Comparison of ENCODE assay signal across 12 cellular contexts in genomic region chr3:5731100-5731499, GRCh38.
DNase-seq lines count a peak whose midpoint lies in the region; ATAC-seq and TF ChIP-seq lines count a peak whose summit lies in the region.
"Had no signal": no experiment of that assay in that cellular context is flagged by ENCODE, and none has a peak within 500 bp of the region (broad histone marks: within the 10 kb centered on the region; RNA-seq: fewer than 3 reads in every experiment).

No MANE protein-coding gene starts in this region.

- no peaks in the 10 kb centered on the region for H3K36me3 ChIP-seq in DOHH2 (ENCODE audit: control insufficient read depth, low read length)
- H3K36me3 ChIP-seq in HCT116 (ENCODE audit: control insufficient read depth in 1 of 2, insufficient read depth in 2 of 2, low read length in 2 of 2): no peaks in the 10 kb centered on the region
- no peaks in the 10 kb centered on the region for H3K36me3 ChIP-seq in OCI-LY3 (replicated peaks; ENCODE audit: low read depth, low read length)
- no peaks in the 10 kb centered on the region for H3K36me3 ChIP-seq in liver (ENCODE audit: control insufficient read depth in 4 of 4, insufficient read depth in 3 of 4, low read depth in 1 of 4, low read length in 3 of 4)
- H3K36me3 ChIP-seq: thyroid gland had no signal

- no peaks in the 10 kb centered on the region for H3K27me3 Mint-ChIP-seq in Calu3 (ENCODE audit: unreplicated experiment)
- H3K27me3 Mint-ChIP-seq: activated T-cell treated with anti-CD3 and anti-CD28 coated beads, Interleukin-2, amount 50 U/mL, for 24 hours had no signal

- no peaks in the 10 kb centered on the region for H3K36me3 Mint-ChIP-seq in Calu3 (ENCODE audit: insufficient read depth, unreplicated experiment)

- H3K4me3 Mint-ChIP-seq in Calu3 (ENCODE audit: low read depth, unreplicated experiment): no peak overlapping the region
- H3K4me3 Mint-ChIP-seq: activated T-cell treated with anti-CD3 and anti-CD28 coated beads, Interleukin-2, amount 50 U/mL, for 24 hours had no signal

- H3K4me2 ChIP-seq in DOHH2 (ENCODE audit: low read length) (no peak overlapping the region), HCT116 (ENCODE audit: low read length) (no peak overlapping the region), OCI-LY3 (ENCODE audit: low read length) (no peak overlapping the region)

- TF ChIP-seq CTCF in DOHH2 (IDR thresholded peaks at IDR 0.05; ENCODE audit: low read depth, low read length, poor library complexity, severe bottlenecking): peak; percentile 27
- peak; percentile 56 to 70 (median 61); a peak in 5 of 6 replicates for TF ChIP-seq CTCF in HCT116 (IDR thresholded peaks at IDR 0.05 in 2 of 3, conservative IDR thresholded peaks at IDR 0.05 in 1 of 3; ENCODE audit: borderline replicate concordance in 1 of 3, insufficient read depth in 1 of 3, low read depth in 2 of 3, low read length in 2 of 3)
- TF ChIP-seq CTCF in OCI-LY3 (IDR thresholded peaks at IDR 0.05; ENCODE audit: low read depth, low read length): peak; percentile 77
- peak; percentile 19 for TF ChIP-seq CTCF in liver (IDR thresholded peaks at IDR 0.05; ENCODE audit: low read depth, low read length, missing input control)
- TF ChIP-seq CTCF in Calu3 (IDR thresholded peaks at IDR 0.05; ENCODE audit: unreplicated experiment): no peak

- H3K9ac ChIP-seq in HCT116 (ENCODE audit: low read length): no peak overlapping the region
- no peak overlapping the region for H3K9ac ChIP-seq in OCI-LY3 (ENCODE audit: low read length)
- no peak overlapping the region for H3K9ac ChIP-seq in liver (ENCODE audit: low read depth in 1 of 2, low read length in 2 of 2)

- H2AFZ ChIP-seq in HCT116 (ENCODE audit: low read depth, low read length, poor library complexity, severe bottlenecking) (no peak overlapping the region), OCI-LY3 (ENCODE audit: low read depth, low read length) (no peak overlapping the region)

- no peaks in the 10 kb centered on the region for H3K9me2 ChIP-seq in DOHH2 (replicated peaks; ENCODE audit: control insufficient read depth, low read length)
- no peaks in the 10 kb centered on the region for H3K9me2 ChIP-seq in HCT116 (ENCODE audit: insufficient read depth)

- POLR2A ChIA-PET in HCT116 (lab: Charles Lee): interaction anchor here (1.2 kb wide), 1 partner anchor 11 kb away, joined by 3 read pairs; no protein-coding TSS in a partner anchor

- RAD21 ChIA-PET in HCT116 (lab: Charles Lee; ENCODE audit: low non-redundant PET in 1 of 2, low total read pairs in 2 of 2, uncharacterized antibody in 2 of 2, unreplicated experiment in 2 of 2): no interaction called here

- H3K27ac Mint-ChIP-seq in Calu3 (ENCODE audit: unreplicated experiment): no peak overlapping the region
- H3K27ac Mint-ChIP-seq: activated T-cell treated with anti-CD3 and anti-CD28 coated beads, Interleukin-2, amount 50 U/mL, for 24 hours had no signal

- ATAC-seq in HCT116: peak; percentile 73
- ATAC-seq in GM19351 (IDR thresholded peaks at IDR 0.05; ENCODE audit: unreplicated experiment): no peak

- intact Hi-C loops in HCT116 (cut with micrococcal nuclease) (loop anchor here (2.0 to 5.0 kb wide), 3 partner anchors 164 to 426 kb away; no protein-coding TSS in a partner anchor), Calu3 (cut with micrococcal nuclease; ENCODE audit: unreplicated experiment) (loop anchor here (1.0 to 5.0 kb wide), 2 partner anchors 305 to 424 kb away; no protein-coding TSS in a partner anchor)

- H3K9me3 ChIP-seq in DOHH2 (ENCODE audit: control insufficient read depth, insufficient read depth, low read length) (no peaks in the 10 kb centered on the region), HCT116 (ENCODE audit: control insufficient read depth in 1 of 2, insufficient read depth in 1 of 2, low read depth in 1 of 2, low read length in 2 of 2) (no peaks in the 10 kb centered on the region), OCI-LY3 (ENCODE audit: insufficient read depth, low read length) (no peaks in the 10 kb centered on the region), liver (ENCODE audit: control insufficient read depth in 4 of 4, low read length in 3 of 4) (no peaks in the 10 kb centered on the region)
- H3K9me3 ChIP-seq: thyroid gland had no signal

- no peaks in the 10 kb centered on the region for H3F3A ChIP-seq in DOHH2 (ENCODE audit: control insufficient read depth, insufficient read depth)

- TF ChIP-seq RAD21 in HCT116 (IDR thresholded peaks at IDR 0.05; ENCODE audit: low read depth) (peak; percentile 81), liver (IDR thresholded peaks at IDR 0.05) (peak; percentile 34 to 46)

- H3K27me3 ChIP-seq in DOHH2 (ENCODE audit: control insufficient read depth, low read length) (no peaks in the 10 kb centered on the region), HCT116 (ENCODE audit: insufficient read depth, low read length) (no peaks in the 10 kb centered on the region), OCI-LY3 (ENCODE audit: low read depth, low read length) (no peaks in the 10 kb centered on the region), liver (ENCODE audit: control insufficient read depth in 4 of 4, insufficient read depth in 4 of 4, low read length in 3 of 4) (peaks cover 0 to 2% (median 0%) of the 10 kb centered on the region in 4 donors)
- H3K27me3 ChIP-seq: thyroid gland had no signal

- H3K79me2 ChIP-seq in DOHH2 (ENCODE audit: control insufficient read depth, low read length) (no peaks in the 10 kb centered on the region), HCT116 (ENCODE audit: insufficient read depth, low read length) (no peaks in the 10 kb centered on the region; the same call in none of the 2 replicates), OCI-LY3 (ENCODE audit: low read length) (no peaks in the 10 kb centered on the region)

- no peak overlapping the region for H3K4me3 ChIP-seq in DOHH2 (ENCODE audit: low read length)
- no peak overlapping the region for H3K4me3 ChIP-seq in HCT116 (replicated peaks in 1 of 2; ENCODE audit: low read depth in 1 of 2, low read length in 2 of 2)
- no peak overlapping the region for H3K4me3 ChIP-seq in OCI-LY3 (ENCODE audit: low read length)
- no peak overlapping the region for H3K4me3 ChIP-seq in liver (ENCODE audit: low read depth in 1 of 3, low read length in 3 of 3)
- H3K4me3 ChIP-seq: lung, thyroid gland had no signal

- H4K20me1 ChIP-seq in DOHH2 (ENCODE audit: control insufficient read depth, insufficient read depth, low read depth, low read length) (no peaks in the 10 kb centered on the region), HCT116 (ENCODE audit: insufficient read depth) (no peaks in the 10 kb centered on the region), OCI-LY3 (ENCODE audit: insufficient read depth, low read length) (no peaks in the 10 kb centered on the region)

- DNase-seq in HCT116 (ENCODE audit: low read depth, low spot score): peak; percentile 12
- no peak for DNase-seq in Calu3
- DNase-seq in UCSD-AML1 (lab: John Stamatoyannopoulos, UW; ENCODE audit: unreplicated experiment): no peak
- no peak for DNase-seq in NCI-H2227 (lab: John Stamatoyannopoulos, UW; ENCODE audit: unreplicated experiment)
- DNase-seq: activated T-cell treated with anti-CD3 and anti-CD28 coated beads, Interleukin-2, amount 50 U/mL, for 24 hours; EL; thyroid gland had no signal

- CTCF ChIA-PET in HCT116 (lab: Charles Lee): interaction anchor here (0.9 to 1.3 kb wide), 2 partner anchors 25 to 44 kb away, joined by 3 read pairs; no protein-coding TSS in a partner anchor
- CTCF ChIA-PET in Calu3 (lab: Charles Lee): no interaction called here

- 20% methylated on average over 2 of the region's 2 CpGs for WGBS in liver

- peaks cover 8% of the 10 kb centered on the region for H3K9me3 Mint-ChIP-seq in Calu3 (ENCODE audit: low read depth, unreplicated experiment)
- H3K9me3 Mint-ChIP-seq: activated T-cell treated with anti-CD3 and anti-CD28 coated beads, Interleukin-2, amount 50 U/mL, for 24 hours had no signal

- no peak for TF ChIP-seq POLR2A in HCT116 (IDR thresholded peaks at IDR 0.05; ENCODE audit: borderline replicate concordance, extremely low read depth, insufficient read depth, insufficient read length)

- peaks cover 8% of the 10 kb centered on the region for H3K4me1 Mint-ChIP-seq in Calu3 (ENCODE audit: low read depth, unreplicated experiment)

- no TSS peak for BruUV-seq in HCT116 (replicated peaks; lab: Mats Ljungman, UMichigan)
- no TSS peak for BruUV-seq in Calu3 (replicated peaks; lab: Mats Ljungman, UMichigan)

- H3K27ac ChIP-seq in DOHH2 (ENCODE audit: low read depth, low read length) (no peak overlapping the region), HCT116 (ENCODE audit: low read depth, low read length) (no peak overlapping the region), OCI-LY3 (ENCODE audit: low read length) (no peak overlapping the region), liver (ENCODE audit: low read depth in 1 of 2, low read length in 2 of 2) (no peak overlapping the region)
- H3K27ac ChIP-seq: thyroid gland had no signal

- H3K4me1 ChIP-seq in DOHH2 (ENCODE audit: control insufficient read depth, low read length) (no peaks in the 10 kb centered on the region), HCT116 (ENCODE audit: control insufficient read depth in 1 of 2, insufficient read depth in 2 of 2, low read length in 2 of 2) (no peaks in the 10 kb centered on the region), OCI-LY3 (ENCODE audit: low read length) (peaks cover 7% of the 10 kb centered on the region), liver (ENCODE audit: control insufficient read depth in 4 of 4, insufficient read depth in 4 of 4, low read length in 3 of 4) (no peaks in the 10 kb centered on the region)
- H3K4me1 ChIP-seq: thyroid gland had no signal

TF ChIP-seq in HCT116, 20 proteins besides CTCF, POLR2A, EP300 and RAD21:
- TF ChIP-seq CBX3 (IDR thresholded peaks at IDR 0.05; ENCODE audit: low read depth) (peak; percentile 32; the same call in 1 of the 2 replicates), FOSL1 (IDR thresholded peaks at IDR 0.05; ENCODE audit: low read depth) (no peak), MAX (IDR thresholded peaks at IDR 0.05) (no peak), EZH2phosphoT487 (IDR thresholded peaks at IDR 0.05; ENCODE audit: borderline replicate concordance) (no peak)

TF ChIP-seq in liver, 16 proteins besides CTCF, POLR2A, EP300 and RAD21 (continues in another document):
- TF ChIP-seq GABPA (IDR thresholded peaks at IDR 0.05 in 1 of 2, conservative IDR thresholded peaks at IDR 0.05 in 1 of 2) (no peak), FOXA2 (IDR thresholded peaks at IDR 0.05) (no peak), HNF4A (conservative IDR thresholded peaks at IDR 0.05) (no peak), HNF4G (IDR thresholded peaks at IDR 0.05) (no peak), TAF1 (conservative IDR thresholded peaks at IDR 0.05) (no peak), EGR1 (IDR thresholded peaks at IDR 0.05; ENCODE audit: low read depth in 2 of 2) (no peak), JUND (IDR thresholded peaks at IDR 0.05) (no peak), RXRA (IDR thresholded peaks at IDR 0.05) (no peak), YY1 (IDR thresholded peaks at IDR 0.05) (no peak), SP1 (IDR thresholded peaks at IDR 0.05) (no peak), MAX (IDR thresholded peaks at IDR 0.05) (no peak), FOXA1 (IDR thresholded peaks at IDR 0.05) (no peak)
